In the genomic region with DNA sequence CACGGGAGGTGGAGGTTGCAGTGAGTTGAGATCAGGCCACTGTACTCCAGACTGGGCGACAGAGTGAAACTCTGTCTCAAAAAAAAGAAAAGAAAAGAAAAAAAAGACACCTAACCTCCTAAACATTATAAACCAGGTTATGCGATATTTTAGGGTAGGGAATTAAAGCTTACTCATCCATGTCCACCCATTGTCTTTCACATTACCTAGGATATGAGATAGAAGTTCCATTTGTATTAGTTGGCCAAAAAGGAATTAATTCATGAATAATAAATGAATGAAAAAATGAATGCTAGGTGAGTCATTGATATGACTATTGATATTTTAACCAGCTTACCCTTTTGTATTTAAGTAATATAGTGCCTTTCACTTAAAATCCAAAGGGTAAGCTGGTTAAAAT, we compare ENCODE assay signal across 16 cellular contexts.
"Had no signal": no experiment of that assay in that cellular context is flagged by ENCODE, and none has a peak within 500 bp of the region (broad histone marks: within the 10 kb centered on the region; RNA-seq: fewer than 3 reads in every experiment).

No MANE protein-coding gene starts in this region.

- H3K9me3 ChIP-seq: esophagus muscularis mucosa, right atrium auricular region, sigmoid colon, suprapubic skin, thyroid gland had no signal

- FAIRE-seq: small intestine, urothelium cell line had no signal

- H3K4me3 ChIP-seq: dorsolateral prefrontal cortex, esophagus muscularis mucosa, right atrium auricular region, sigmoid colon, suprapubic skin, thyroid gland had no signal

- H3K79me2 ChIP-seq: parathyroid adenoma had no signal

- H3K4me1 ChIP-seq: esophagus muscularis mucosa, parathyroid adenoma, right atrium auricular region, sigmoid colon, suprapubic skin, thyroid gland had no signal

- H3K27ac ChIP-seq: dorsolateral prefrontal cortex, epithelial cell of prostate, esophagus muscularis mucosa, parathyroid adenoma, right atrium auricular region, sigmoid colon, suprapubic skin, thyroid gland had no signal

- H3K36me3 ChIP-seq: esophagus muscularis mucosa, right atrium auricular region, sigmoid colon, suprapubic skin, thyroid gland had no signal

- H3K9ac ChIP-seq: parathyroid adenoma had no signal

- DNase-seq: cortex of kidney; dorsolateral prefrontal cortex; effector CD8-positive, alpha-beta T cell; naive thymus-derived CD4-positive, alpha-beta T cell; nephron progenitor cell; sigmoid colon; small intestine; stimulated activated CD4-positive, alpha-beta T cell treated with anti-CD3 and anti-CD28 coated beads, Interleukin-12 subunit alpha, Interleukin-12 subunit beta, amount 100 ng/mL, for 4 hours; stimulated activated naive CD4-positive, alpha-beta T cell treated with Interleukin-2 at 50 U/mL for 16 hours; thyroid gland had no signal

- H2AFZ ChIP-seq: parathyroid adenoma had no signal

- H3K27me3 ChIP-seq: dorsolateral prefrontal cortex, esophagus muscularis mucosa, right atrium auricular region, sigmoid colon, suprapubic skin, thyroid gland had no signal

- ATAC-seq: naive thymus-derived CD4-positive, alpha-beta T cell had no signal
